Comparison of ENCODE assay signal across 8 cellular contexts in the genomic region with DNA sequence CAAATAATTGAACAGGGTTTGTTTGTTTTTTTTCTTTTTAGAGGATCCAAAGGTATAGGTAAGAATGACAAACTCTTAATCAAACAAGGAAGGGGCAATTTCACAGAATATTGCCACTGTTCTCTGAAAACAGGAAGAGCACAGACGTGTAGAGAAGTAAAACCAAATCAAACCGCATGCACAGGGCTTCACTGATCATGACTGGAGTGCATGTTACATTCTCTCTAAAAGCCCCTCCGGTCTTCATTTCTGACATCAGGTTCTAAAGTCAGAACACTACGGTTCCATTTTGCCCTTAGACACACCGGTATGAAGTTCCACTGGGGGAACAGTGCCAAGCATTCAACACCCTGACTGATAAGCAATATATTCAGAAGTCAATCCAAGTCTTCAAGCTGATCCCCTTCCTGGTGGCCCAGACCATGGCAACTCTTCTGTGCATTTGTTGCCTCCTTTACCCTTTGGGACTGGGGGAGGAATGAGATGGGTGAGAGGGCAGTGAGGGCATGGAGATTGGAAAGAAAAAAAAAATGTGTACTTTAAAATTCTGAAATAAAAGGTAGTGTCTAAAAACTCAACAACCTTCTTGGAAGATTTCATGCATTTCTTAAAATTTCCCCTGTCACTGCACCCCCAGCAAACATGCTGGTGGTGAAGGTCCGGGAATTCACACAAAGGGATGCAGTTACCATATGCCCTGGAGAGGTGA. TPM values are rescaled to one million over a fixed set of nuclear protein-coding genes. Genes with fewer than 3 reads are reported as not detected.
DNase-seq lines count a peak whose midpoint lies in the region; ATAC-seq and TF ChIP-seq lines count a peak whose summit lies in the region.

No MANE protein-coding gene starts in this region.

- H3K4me1 ChIP-seq in HCT116 (ENCODE audit: control insufficient read depth in 1 of 2, insufficient read depth in 2 of 2, low read length in 2 of 2), result peaks cover 8 to 22% of the 10 kb centered on the region in 2 experiments; a peak in 3 of 4 replicates
- peaks cover 13% of the 10 kb centered on the region for H3K4me1 ChIP-seq in Panc1 (ENCODE audit: control insufficient read depth, insufficient read depth, low read length)
- H3K4me1 ChIP-seq in mesodermal cell (ENCODE audit: control insufficient read depth, insufficient read depth, low read length, poor library complexity, severe bottlenecking), result peaks cover 3% of the 10 kb centered on the region
- no peaks in the 10 kb centered on the region for H3K4me1 ChIP-seq in urinary bladder (ENCODE audit: insufficient read depth)

- H3K4me3 ChIP-seq in HCT116 (replicated peaks in 1 of 2; ENCODE audit: low read depth in 1 of 2, low read length in 2 of 2) (peak overlapping the region; percentile 81 to 82), Panc1 (ENCODE audit: low read depth in 2 of 2, low read length in 2 of 2) (peak overlapping the region; percentile 82 to 91), mesodermal cell (ENCODE audit: extremely low read depth, insufficient read depth, low read length, poor library complexity, severe bottlenecking) (peak overlapping the region; percentile 88), urinary bladder (ENCODE audit: low read depth, low read length) (peak overlapping the region; percentile 70)

- H3K9me2 ChIP-seq in HCT116 (ENCODE audit: insufficient read depth), result no peaks in the 10 kb centered on the region

- H3K4me1 Mint-ChIP-seq in MCF 10A (ENCODE audit: insufficient read depth, unreplicated experiment), result peaks cover 6% of the 10 kb centered on the region

- H3K4me2 ChIP-seq in HCT116 (ENCODE audit: low read length), result peak overlapping the region; percentile 95

- WGBS in mesodermal cell (ENCODE audit: insufficient coverage in 2 of 2), 2 experiments, result 64 to 76% methylated on average over 5 to 6 of the region's 6 CpGs
- 43% methylated on average over 6 of the region's 6 CpGs for WGBS in urinary bladder

- POLR2A ChIA-PET in HCT116 (lab: Charles Lee) (no interaction called here), Panc1 (lab: Charles Lee) (no interaction called here), MCF 10A (lab: Yijun Ruan, JAX) (interaction anchor here (0.5 to 3.4 kb wide), 6 partner anchors 9 to 1612 kb away, joined by 4 to 41 read pairs (median 4); no protein-coding TSS in a partner anchor)

- CTCF ChIA-PET in HCT116 (lab: Charles Lee) (no interaction called here), Panc1 (lab: Charles Lee) (no interaction called here), MCF 10A (lab: Yijun Ruan, JAX) (interaction anchor here (0.6 to 1.1 kb wide), 3 partner anchors 13 to 361 kb away, joined by 3 to 4 read pairs (median 3); no protein-coding TSS in a partner anchor)

- no peaks in the 10 kb centered on the region for H3K9me3 ChIP-seq in HCT116 (ENCODE audit: control insufficient read depth in 1 of 2, insufficient read depth in 1 of 2, low read depth in 1 of 2, low read length in 2 of 2)
- H3K9me3 ChIP-seq in Panc1 (ENCODE audit: control insufficient read depth, insufficient read depth, low read depth, low read length), result no peaks in the 10 kb centered on the region
- peaks cover 6% of the 10 kb centered on the region for H3K9me3 ChIP-seq in mesodermal cell (ENCODE audit: control insufficient read depth, low read length)

- peak; percentile 68 for DNase-seq in GM13977 (ENCODE audit: low spot score)
- DNase-seq in HCT116 (ENCODE audit: low read depth, low spot score), result no peak
- no peak for DNase-seq in Panc1 (ENCODE audit: low read depth, low spot score)
- DNase-seq in MCF 10A (ENCODE audit: unreplicated experiment), result no peak
- DNase-seq in T1000 (lab: John Stamatoyannopoulos, UW), result no peak

- H3K9ac ChIP-seq in HCT116 (ENCODE audit: low read length), result peak overlapping the region; percentile 78

- no peak for TF ChIP-seq RAD21 in HCT116 (IDR thresholded peaks at IDR 0.05; ENCODE audit: low read depth)

- no peak overlapping the region for H2AFZ ChIP-seq in HCT116 (ENCODE audit: low read depth, low read length, poor library complexity, severe bottlenecking)

- H3K27ac ChIP-seq in HCT116 (ENCODE audit: low read depth, low read length) (no peak overlapping the region), Panc1 (ENCODE audit: low read length) (peak overlapping the region; percentile 79), mesodermal cell (ENCODE audit: low read depth, low read length, severe bottlenecking) (peak overlapping the region; percentile 74), urinary bladder (ENCODE audit: low read depth) (no peak overlapping the region)

- peaks cover 6% of the 10 kb centered on the region for H3K9me3 Mint-ChIP-seq in MCF 10A (ENCODE audit: unreplicated experiment)

- H3K36me3 ChIP-seq in HCT116 (ENCODE audit: control insufficient read depth in 1 of 2, insufficient read depth in 2 of 2, low read length in 2 of 2) (no peaks in the 10 kb centered on the region), Panc1 (ENCODE audit: control insufficient read depth, insufficient read depth, low read length) (no peaks in the 10 kb centered on the region; the same call in 1 of the 2 replicates), mesodermal cell (ENCODE audit: control insufficient read depth, insufficient read depth, low read length) (peaks cover 19% of the 10 kb centered on the region), urinary bladder (ENCODE audit: insufficient read depth) (no peaks in the 10 kb centered on the region)

- no peak overlapping the region for H3K27ac Mint-ChIP-seq in MCF 10A (ENCODE audit: low read depth, unreplicated experiment)

- TSS peak; percentile 39 for BruUV-seq in HCT116 (replicated peaks; lab: Mats Ljungman, UMichigan)
- BruUV-seq in Panc1 (replicated peaks; lab: Mats Ljungman, UMichigan), result no TSS peak
- BruUV-seq in MCF 10A (replicated peaks; lab: Mats Ljungman, UMichigan), result TSS peak; percentile 32

- H3K36me3 Mint-ChIP-seq in MCF 10A (ENCODE audit: insufficient read depth, unreplicated experiment), result no peaks in the 10 kb centered on the region

- no peaks in the 10 kb centered on the region for H4K20me1 ChIP-seq in HCT116 (ENCODE audit: insufficient read depth)

- intact Hi-C loops in HCT116 (cut with micrococcal nuclease) (loop anchor here (5.0 kb wide), 1 partner anchor 332 kb away; a partner anchor contains a TSS), Panc1 (cut with micrococcal nuclease; ENCODE audit: unreplicated experiment) (loop anchor here (5.0 kb wide), 1 partner anchor 92 kb away; a partner anchor contains a TSS), MCF 10A (cut with micrococcal nuclease) (loop anchor here (5.0 kb wide), 1 partner anchor 77 kb away; no protein-coding TSS in a partner anchor)

- no peak for TF ChIP-seq POLR2A in HCT116 (IDR thresholded peaks at IDR 0.05; ENCODE audit: borderline replicate concordance, extremely low read depth, insufficient read depth, insufficient read length)

- no peak for ATAC-seq in HCT116
- ATAC-seq in Panc1, result no peak
- no peak for ATAC-seq in HG03457 (IDR thresholded peaks at IDR 0.05; ENCODE audit: unreplicated experiment)

- in situ Hi-C loops in GM13977 (cut with MboI; ENCODE audit: low pct_unique_long_range_greater_than_20kb, low sequenced_read_pairs, unreplicated experiment) (no loop called here), Panc1 (cut with HindIII; ENCODE audit: low pct_unique_long_range_greater_than_20kb, low sequenced_read_pairs) (no loop called here)

- RAD21 ChIA-PET in HCT116 (lab: Charles Lee; ENCODE audit: low non-redundant PET in 1 of 2, low total read pairs in 2 of 2, uncharacterized antibody in 2 of 2, unreplicated experiment in 2 of 2), result no interaction called here

- H3K27me3 ChIP-seq in HCT116 (ENCODE audit: insufficient read depth, low read length) (peaks cover 16% of the 10 kb centered on the region), Panc1 (ENCODE audit: control insufficient read depth, insufficient read depth, low read length) (peaks cover 17% of the 10 kb centered on the region)

- TF ChIP-seq CTCF in GM13977 (IDR thresholded peaks at IDR 0.05; ENCODE audit: extremely low read depth, insufficient read depth, missing control alignments) (no peak), HCT116 (IDR thresholded peaks at IDR 0.05 in 2 of 3, conservative IDR thresholded peaks at IDR 0.05 in 1 of 3; ENCODE audit: borderline replicate concordance in 1 of 3, insufficient read depth in 1 of 3, low read depth in 2 of 3, low read length in 2 of 3) (no peak), Panc1 (IDR thresholded peaks at IDR 0.05) (no peak), MCF 10A (IDR thresholded peaks at IDR 0.05; ENCODE audit: unreplicated experiment) (no peak)

- H3K27me3 Mint-ChIP-seq in MCF 10A (ENCODE audit: insufficient read depth, unreplicated experiment), result peaks cover 20% of the 10 kb centered on the region

- peaks cover 7% of the 10 kb centered on the region; the same call in 1 of the 2 replicates for H3K79me2 ChIP-seq in HCT116 (ENCODE audit: insufficient read depth, low read length)

- peak overlapping the region; percentile 84 for H3K4me3 Mint-ChIP-seq in MCF 10A (ENCODE audit: unreplicated experiment)

TF ChIP-seq in HCT116, 20 proteins besides CTCF, POLR2A, EP300 and RAD21:
- TF ChIP-seq, protein P1, sequence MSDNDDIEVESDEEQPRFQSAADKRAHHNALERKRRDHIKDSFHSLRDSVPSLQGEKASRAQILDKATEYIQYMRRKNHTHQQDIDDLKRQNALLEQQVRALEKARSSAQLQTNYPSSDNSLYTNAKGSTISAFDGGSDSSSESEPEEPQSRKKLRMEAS (IDR thresholded peaks at IDR 0.05), result 0 out of 2 replicates have a peak, but pooled peaks have one; percentile 6
- no peak for TF ChIP-seq CBX3 (IDR thresholded peaks at IDR 0.05; ENCODE audit: low read depth)
TF ChIP-seq in HCT116: peak in this region for 1.

RNA-seq across cellular contexts. Expression of a gene that starts 1.4 kb away (rescaled TPM):
- total RNA-seq in HCT116 (2021; ENCODE audit: unreplicated experiment), result 21.3 TPM
- polyA plus RNA-seq in HCT116 (2012), result 9.4 and 9.7 TPM in 2 replicates
- 26.9 TPM for total RNA-seq in Panc1 (2021; ENCODE audit: unreplicated experiment)
- 18.5 TPM for polyA plus RNA-seq in Panc1 (2012; ENCODE audit: insufficient read length)
- total RNA-seq in MCF 10A (2022), result 4.5 and 5.9 TPM in 2 replicates
- polyA plus RNA-seq in mesodermal cell (2013, experiment 1 of 2), result 67.7 TPM
- polyA plus RNA-seq in mesodermal cell (2013, experiment 2 of 2), result 66.2 TPM
- total RNA-seq in urinary bladder, result 18.7 TPM
- 25.9 TPM for polyA plus RNA-seq in urinary bladder

Comparison
In these comparisons a context has a peak if more than half of its experiments do, and no peak if none do; other contexts are left out.
1. H3K27ac ChIP-seq: peak in Panc1 (single experiment) and mesodermal cell (single experiment); none in HCT116 (single experiment) and urinary bladder (single experiment).
2. Peak in every context shown above with its lines, with median percentiles within 50 percentile points of each other: H3K4me3 ChIP-seq.